ENCODE assay signal across 21 cellular contexts in genomic region chr11:22079133-22079847, GRCh38.
DNase-seq lines count a peak whose midpoint lies in the region; ATAC-seq and TF ChIP-seq lines count a peak whose summit lies in the region.
"Had no signal": no experiment of that assay in that cellular context is flagged by ENCODE, and none has a peak within 500 bp of the region (broad histone marks: within the 10 kb centered on the region; RNA-seq: fewer than 3 reads in every experiment).

No MANE protein-coding gene starts in this region.

- H3K36me3 ChIP-seq in SK-N-SH (replicated peaks in 1 of 2; ENCODE audit: control insufficient read depth in 1 of 2, insufficient read depth in 2 of 2, low read length in 1 of 2): no peaks in the 10 kb centered on the region
- no peaks in the 10 kb centered on the region for H3K36me3 ChIP-seq in hepatocyte (replicated peaks; ENCODE audit: insufficient read depth, low read depth)
- H3K36me3 ChIP-seq in skeletal muscle tissue (ENCODE audit: control insufficient read depth in 3 of 3, insufficient read depth in 3 of 3, low read length in 3 of 3): no peaks in the 10 kb centered on the region
- H3K36me3 ChIP-seq in GM23248 (ENCODE audit: low read depth): no peaks in the 10 kb centered on the region
- H3K36me3 ChIP-seq: BLaER1, neutrophil, Peyer's patch had no signal

- H3K9me3 ChIP-seq in SK-N-SH: no peaks in the 10 kb centered on the region; the same call in none of the 2 replicates
- H3K9me3 ChIP-seq in hepatocyte (ENCODE audit: low read depth): no peaks in the 10 kb centered on the region
- H3K9me3 ChIP-seq in skeletal muscle tissue (ENCODE audit: control insufficient read depth in 3 of 3, low read length in 3 of 3): no peaks in the 10 kb centered on the region
- H3K9me3 ChIP-seq in GM23248 (ENCODE audit: low read depth): no peaks in the 10 kb centered on the region
- H3K9me3 ChIP-seq: Caco-2, neutrophil, Peyer's patch had no signal

- H3K27me3 Mint-ChIP-seq in activated T-helper 1 cell treated with anti-CD3 and anti-CD28 coated beads, Interleukin-12 subunit alpha, Interleukin-12 subunit beta, Interleukin-2, Interleukin-4 antibody, amounts not matched to agents 30 ng/mL and 10 ng/mL and 1 ng/mL, durations not matched to agents 14 hours and 24 hours and 36 hours (ENCODE audit: insufficient read depth): no peaks in the 10 kb centered on the region
- H3K27me3 Mint-ChIP-seq: activated B cell treated with CpG ODN at 0.5 μM for 24 hours; activated CD8-positive, alpha-beta T cell treated with anti-CD3 and anti-CD28 coated beads for 36 hours had no signal

- no peak for TF ChIP-seq CTCF in SK-N-SH (IDR thresholded peaks at IDR 0.05)
- TF ChIP-seq CTCF in hepatocyte (IDR thresholded peaks at IDR 0.05; ENCODE audit: poor library complexity): no peak

- intact Hi-C loops in activated T-helper 1 cell treated with anti-CD3 and anti-CD28 coated beads, Interleukin-12 subunit alpha, Interleukin-12 subunit beta, Interleukin-2, Interleukin-4 antibody, amounts not matched to agents 30 ng/mL and 10 ng/mL and 1 ng/mL, durations not matched to agents 14 hours and 24 hours and 36 hours (cut with micrococcal nuclease): no loop called here

- no peak overlapping the region for H3K27ac ChIP-seq in SK-N-SH (ENCODE audit: low read depth in 2 of 2, low read length in 1 of 2)
- H3K27ac ChIP-seq in hepatocyte: no peak overlapping the region
- H3K27ac ChIP-seq in skeletal muscle tissue (ENCODE audit: low read depth, low read length): peak overlapping the region; percentile 64
- H3K27ac ChIP-seq in GM23248: no peak overlapping the region
- H3K27ac ChIP-seq: BLaER1, neutrophil, Peyer's patch had no signal

- H3K9me2 ChIP-seq in SK-N-SH: no peaks in the 10 kb centered on the region
- no peaks in the 10 kb centered on the region for H3K9me2 ChIP-seq in hepatocyte (replicated peaks; ENCODE audit: insufficient read depth)
- H3K9me2 ChIP-seq in GM23248 (ENCODE audit: insufficient read depth): no peaks in the 10 kb centered on the region

- H3K4me1 ChIP-seq in SK-N-SH (ENCODE audit: control insufficient read depth in 1 of 2, insufficient read depth in 2 of 2, low read depth in 1 of 2, low read length in 1 of 2) (peaks cover 0 to 6% of the 10 kb centered on the region in 2 experiments; a peak in 2 of 4 replicates), hepatocyte (ENCODE audit: insufficient read depth) (no peaks in the 10 kb centered on the region), skeletal muscle tissue (ENCODE audit: control insufficient read depth in 3 of 3, insufficient read depth in 3 of 3, low read length in 3 of 3) (peaks cover 14 to 21% (median 15%) of the 10 kb centered on the region in 3 donors), GM23248 (ENCODE audit: insufficient read depth) (no peaks in the 10 kb centered on the region)
- H3K4me1 ChIP-seq: Caco-2, Peyer's patch had no signal

- H3K4me3 ChIP-seq in SK-N-SH (ENCODE audit: low read depth in 2 of 2, low read length in 1 of 2) (no peak overlapping the region), hepatocyte (no peak overlapping the region), skeletal muscle tissue (ENCODE audit: low read length in 3 of 3) (peak overlapping the region in 2 of 3 donors; percentile 23 to 30), GM23248 (no peak overlapping the region)
- H3K4me3 ChIP-seq: BLaER1, mucosa of descending colon, Peyer's patch had no signal

- H2AFZ ChIP-seq in SK-N-SH (ENCODE audit: low read depth) (no peak overlapping the region), hepatocyte (no peak overlapping the region), GM23248 (no peak overlapping the region)

- no peaks in the 10 kb centered on the region for H3K27me3 ChIP-seq in SK-N-SH (ENCODE audit: insufficient read depth)
- no peaks in the 10 kb centered on the region for H3K27me3 ChIP-seq in hepatocyte
- no peaks in the 10 kb centered on the region for H3K27me3 ChIP-seq in skeletal muscle tissue (ENCODE audit: control insufficient read depth in 3 of 3, insufficient read depth in 3 of 3, low read length in 3 of 3)
- H3K27me3 ChIP-seq in GM23248 (replicated peaks; ENCODE audit: insufficient read depth): no peaks in the 10 kb centered on the region
- H3K27me3 ChIP-seq: BLaER1, neutrophil, Peyer's patch had no signal

- in situ Hi-C loops in GM23248 (cut with MboI): no loop called here

- no peaks in the 10 kb centered on the region for H3K4me1 Mint-ChIP-seq in activated T-helper 1 cell treated with anti-CD3 and anti-CD28 coated beads, Interleukin-12 subunit alpha, Interleukin-12 subunit beta, Interleukin-2, Interleukin-4 antibody, amounts not matched to agents 30 ng/mL and 10 ng/mL and 1 ng/mL, durations not matched to agents 14 hours and 24 hours and 36 hours (ENCODE audit: low read depth)
- H3K4me1 Mint-ChIP-seq: activated B cell treated with CpG ODN at 0.5 μM for 24 hours had no signal

- no peak overlapping the region for H3K4me2 ChIP-seq in SK-N-SH
- H3K4me2 ChIP-seq in hepatocyte: peak overlapping the region; percentile 13
- no peak overlapping the region for H3K4me2 ChIP-seq in GM23248 (ENCODE audit: unreplicated experiment)
- H3K4me2 ChIP-seq: BLaER1 had no signal

- no peak overlapping the region for H3K4me3 Mint-ChIP-seq in activated T-helper 1 cell treated with anti-CD3 and anti-CD28 coated beads, Interleukin-12 subunit alpha, Interleukin-12 subunit beta, Interleukin-2, Interleukin-4 antibody, amounts not matched to agents 30 ng/mL and 10 ng/mL and 1 ng/mL, durations not matched to agents 14 hours and 24 hours and 36 hours
- H3K4me3 Mint-ChIP-seq: activated B cell treated with CpG ODN at 0.5 μM for 24 hours; activated CD8-positive, alpha-beta T cell treated with anti-CD3 and anti-CD28 coated beads for 36 hours had no signal

- H3K27ac Mint-ChIP-seq in activated T-helper 1 cell treated with anti-CD3 and anti-CD28 coated beads, Interleukin-12 subunit alpha, Interleukin-12 subunit beta, Interleukin-2, Interleukin-4 antibody, amounts not matched to agents 30 ng/mL and 10 ng/mL and 1 ng/mL, durations not matched to agents 14 hours and 24 hours and 36 hours: no peak overlapping the region
- H3K27ac Mint-ChIP-seq: activated B cell treated with CpG ODN at 0.5 μM for 24 hours; activated CD8-positive, alpha-beta T cell treated with anti-CD3 and anti-CD28 coated beads for 36 hours had no signal

- no peaks in the 10 kb centered on the region for H3K36me3 Mint-ChIP-seq in activated T-helper 1 cell treated with anti-CD3 and anti-CD28 coated beads, Interleukin-12 subunit alpha, Interleukin-12 subunit beta, Interleukin-2, Interleukin-4 antibody, amounts not matched to agents 30 ng/mL and 10 ng/mL and 1 ng/mL, durations not matched to agents 14 hours and 24 hours and 36 hours (ENCODE audit: low read depth)

- WGBS in SK-N-SH (ENCODE audit: low lambda C conversion rate): 22% methylated on average over 1 of the region's 1 CpG
- 38% methylated on average over 1 of the region's 1 CpG for WGBS in hepatocyte (ENCODE audit: low lambda C conversion rate, missing lambda C conversion rate)
- WGBS in GM23248 (ENCODE audit: low coverage in 1 of 2, low lambda C conversion rate in 2 of 2, missing lambda C conversion rate in 2 of 2), 2 experiments: 0 to 7% methylated on average over 1 of the region's 1 CpG

- no peak for DNase-seq in SK-N-SH
- peak; percentile 86 for DNase-seq in NCI-H69 (lab: John Stamatoyannopoulos, UW)
- peak; percentile 5 for DNase-seq in hepatocyte (ENCODE audit: low spot score)
- no peak for DNase-seq in activated CD4-positive, CD25-positive, alpha-beta regulatory T cell (lab: John Stamatoyannopoulos, UW)
- DNase-seq in activated T-helper 1 cell treated with anti-CD3 and anti-CD28 coated beads, Interleukin-12 subunit alpha, Interleukin-12 subunit beta, Interleukin-2, Interleukin-4 antibody, amounts not matched to agents 30 ng/mL and 10 ng/mL and 1 ng/mL, durations not matched to agents 14 hours and 24 hours and 36 hours (ENCODE audit: low spot score): no peak
- no peak for DNase-seq in GM23248
- DNase-seq: activated B cell treated with CpG ODN at 0.5 μM for 24 hours; activated CD8-positive, alpha-beta T cell treated with anti-CD3 and anti-CD28 coated beads for 36 hours; activated naive CD4-positive, alpha-beta T cell treated with anti-CD3 and anti-CD28 coated beads, Interleukin-2, amount 50 U/mL, for 16 hours; Caco-2; glutamatergic neuron; mucosa of descending colon; NCI-H1105; NK-92 treated with Interleukin-12 subunit alpha and Interleukin-12 subunit beta, amount 100 ng/mL, for 24 hours; Peyer's patch; T-helper 9 cell had no signal

- peaks cover 7% of the 10 kb centered on the region for H3K9me3 Mint-ChIP-seq in activated T-helper 1 cell treated with anti-CD3 and anti-CD28 coated beads, Interleukin-12 subunit alpha, Interleukin-12 subunit beta, Interleukin-2, Interleukin-4 antibody, amounts not matched to agents 30 ng/mL and 10 ng/mL and 1 ng/mL, durations not matched to agents 14 hours and 24 hours and 36 hours

- no peak for ATAC-seq in SK-N-SH treated with all-trans-retinoic acid at 6 μM for 48 hours
- ATAC-seq: activated CD8-positive, alpha-beta T cell treated with anti-CD3 and anti-CD28 coated beads for 36 hours; HCT116; mucosa of descending colon had no signal

- no peak overlapping the region for H3K9ac ChIP-seq in SK-N-SH
- H3K9ac ChIP-seq in skeletal muscle tissue (ENCODE audit: low read depth in 1 of 3, low read length in 3 of 3): peak overlapping the region in 1 of 3 donors; percentile 40
- no peak overlapping the region for H3K9ac ChIP-seq in GM23248
- H3K9ac ChIP-seq: BLaER1 had no signal

- no peaks in the 10 kb centered on the region for H4K20me1 ChIP-seq in SK-N-SH (ENCODE audit: insufficient read depth)
- H4K20me1 ChIP-seq in hepatocyte (ENCODE audit: insufficient read depth, poor library complexity, severe bottlenecking): no peaks in the 10 kb centered on the region
- H4K20me1 ChIP-seq in GM23248 (ENCODE audit: insufficient read depth): no peaks in the 10 kb centered on the region
- H4K20me1 ChIP-seq: BLaER1 had no signal

- CTCF ChIA-PET in SK-N-SH (lab: Yijun Ruan, JAX): no interaction called here

- H3F3A ChIP-seq in SK-N-SH (replicated peaks; ENCODE audit: insufficient read depth) (no peaks in the 10 kb centered on the region), GM23248 (ENCODE audit: insufficient read depth) (no peaks in the 10 kb centered on the region)

- TF ChIP-seq RAD21 in SK-N-SH (IDR thresholded peaks at IDR 0.05; ENCODE audit: low read length): no peak

- TF ChIP-seq EP300 in SK-N-SH (IDR thresholded peaks at IDR 0.05; ENCODE audit: borderline replicate concordance in 1 of 2, low read depth in 1 of 2, low read length in 1 of 2): no peak

- H3K79me2 ChIP-seq in SK-N-SH (ENCODE audit: insufficient read depth): no peaks in the 10 kb centered on the region
- H3K79me2 ChIP-seq in hepatocyte: no peaks in the 10 kb centered on the region
- no peaks in the 10 kb centered on the region for H3K79me2 ChIP-seq in GM23248 (ENCODE audit: insufficient read depth)

- POLR2A ChIA-PET in SK-N-SH (lab: Yijun Ruan, JAX): no interaction called here

TF ChIP-seq in SK-N-SH treated with all-trans-retinoic acid at 6 μM for 48 hours, 23 proteins besides CTCF, POLR2A, EP300 and RAD21:
- TF ChIP-seq ISL1 (CRISPR knock-in tag; IDR thresholded peaks at IDR 0.05): peak; percentile 40; the same call in 1 of the 2 replicates
- no peak for TF ChIP-seq ARNTL (CRISPR knock-in tag; IDR thresholded peaks at IDR 0.05; ENCODE audit: borderline replicate concordance, low read depth)

TF ChIP-seq in SK-N-SH, 30 proteins besides CTCF, POLR2A, EP300 and RAD21 (continues in another document):
- no peak for TF ChIP-seq NFIC (IDR thresholded peaks at IDR 0.05; ENCODE audit: borderline replicate concordance)
- TF ChIP-seq RFX5 (IDR thresholded peaks at IDR 0.05; ENCODE audit: low read length): no peak

Comparison
In these comparisons a context has a peak if more than half of its experiments do, and no peak if none do; other contexts are left out.
1. DNase-seq: peak in NCI-H69 (single experiment) and hepatocyte (single experiment); none in SK-N-SH (single experiment), activated CD4-positive, CD25-positive, alpha-beta regulatory T cell (0 of 4), activated T-helper 1 cell treated with anti-CD3 and anti-CD28 coated beads, Interleukin-12 subunit alpha, Interleukin-12 subunit beta, Interleukin-2, Interleukin-4 antibody, amounts not matched to agents 30 ng/mL and 10 ng/mL and 1 ng/mL, durations not matched to agents 14 hours and 24 hours and 36 hours (single experiment) and GM23248 (single experiment).
2. H3K4me3 ChIP-seq: peak in skeletal muscle tissue (2 of 3); none in SK-N-SH (0 of 2), hepatocyte (single experiment) and GM23248 (single experiment).